1 cellular context compared by ENCODE assay signal in genomic region chr6:29764422-29765196, GRCh38.
TF ChIP-seq lines count a peak whose summit lies in the region.

No MANE protein-coding gene starts in this region.

TF ChIP-seq in H1, 55 proteins besides CTCF, POLR2A, EP300 and RAD21 (continued from another document):
- TF ChIP-seq ZNF274 (IDR thresholded peaks at IDR 0.05; ENCODE audit: borderline replicate concordance, extremely low read depth, low read length) (no peak), CTBP2 (IDR thresholded peaks at IDR 0.05; ENCODE audit: borderline replicate concordance, insufficient read depth, insufficient read length, low read length) (no peak), JUN (IDR thresholded peaks at IDR 0.05; ENCODE audit: low read depth, low read length) (no peak), MAFK (IDR thresholded peaks at IDR 0.05; ENCODE audit: low read depth, low read length) (no peak), MAX (IDR thresholded peaks at IDR 0.05) (no peak)
- TF ChIP-seq, protein P1, sequence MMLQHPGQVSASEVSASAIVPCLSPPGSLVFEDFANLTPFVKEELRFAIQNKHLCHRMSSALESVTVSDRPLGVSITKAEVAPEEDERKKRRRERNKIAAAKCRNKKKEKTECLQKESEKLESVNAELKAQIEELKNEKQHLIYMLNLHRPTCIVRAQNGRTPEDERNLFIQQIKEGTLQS (IDR thresholded peaks at IDR 0.05; ENCODE audit: insufficient read depth, low read depth, low read length) = no peak
